1 cellular context compared by ENCODE assay signal in the genomic region with DNA sequence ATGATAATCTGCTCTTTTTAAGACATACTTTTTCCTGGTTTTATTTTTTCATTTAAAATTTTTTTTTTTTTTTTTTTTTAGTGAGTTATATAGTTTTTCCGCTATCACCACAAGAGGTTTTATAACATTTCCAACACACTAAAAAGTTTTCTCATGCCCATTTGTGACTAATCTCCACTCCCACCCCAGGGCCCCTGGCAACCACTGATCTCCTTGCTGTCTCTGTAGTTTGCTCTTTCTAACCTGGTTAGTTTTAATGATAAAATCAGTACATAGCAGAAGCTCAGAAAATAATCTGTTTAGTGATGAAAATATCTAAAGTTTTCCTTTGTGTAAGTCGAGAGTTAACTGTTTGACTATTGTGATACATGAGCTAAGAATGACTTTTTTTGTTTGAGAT.
TF ChIP-seq lines count a peak whose summit lies in the region.

No MANE protein-coding gene starts in this region.

TF ChIP-seq in GM23338, 12 proteins besides CTCF, POLR2A, EP300 and RAD21 (continued from another document):
- TF ChIP-seq, protein P1, sequence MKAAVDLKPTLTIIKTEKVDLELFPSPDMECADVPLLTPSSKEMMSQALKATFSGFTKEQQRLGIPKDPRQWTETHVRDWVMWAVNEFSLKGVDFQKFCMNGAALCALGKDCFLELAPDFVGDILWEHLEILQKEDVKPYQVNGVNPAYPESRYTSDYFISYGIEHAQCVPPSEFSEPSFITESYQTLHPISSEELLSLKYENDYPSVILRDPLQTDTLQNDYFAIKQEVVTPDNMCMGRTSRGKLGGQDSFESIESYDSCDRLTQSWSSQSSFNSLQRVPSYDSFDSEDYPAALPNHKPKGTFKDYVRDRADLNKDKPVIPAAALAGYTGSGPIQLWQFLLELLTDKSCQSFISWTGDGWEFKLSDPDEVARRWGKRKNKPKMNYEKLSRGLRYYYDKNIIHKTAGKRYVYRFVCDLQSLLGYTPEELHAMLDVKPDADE (IDR thresholded peaks at IDR 0.05), result no peak
TF ChIP-seq in GM23338: peak in this region for 0.
